ENCODE assay signal across 27 cellular contexts in the genomic region with DNA sequence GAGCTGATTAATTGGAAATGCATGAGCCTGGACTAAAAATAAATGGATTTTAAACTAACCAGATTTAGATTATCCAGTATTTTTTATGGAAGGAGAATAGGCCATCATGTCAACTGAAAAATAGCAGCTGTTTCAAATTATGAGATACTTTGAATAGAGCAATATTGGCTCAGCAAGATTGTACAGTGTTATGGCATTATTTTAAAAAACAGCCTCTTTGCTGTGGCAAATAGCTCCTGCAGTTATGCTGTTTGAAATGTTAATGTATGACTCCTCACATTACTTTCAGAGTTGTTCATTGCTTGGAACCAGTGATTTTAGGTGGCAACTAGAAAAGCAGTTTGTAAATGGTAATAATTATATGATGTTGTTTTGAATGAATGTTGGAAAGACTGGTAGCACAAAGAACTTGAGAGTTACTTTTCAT.
DNase-seq lines count a peak whose midpoint lies in the region; ATAC-seq, FAIRE-seq and TF ChIP-seq lines count a peak whose summit lies in the region.
"Had no signal": no experiment of that assay in that cellular context is flagged by ENCODE, and none has a peak within 500 bp of the region (broad histone marks: within the 10 kb centered on the region; RNA-seq: fewer than 3 reads in every experiment).

No MANE protein-coding gene starts in this region.

- peak; percentile 17 for FAIRE-seq in kidney (lab: Jason Lieb, UNC)
- FAIRE-seq: GM12878, TTC549, urothelium cell line had no signal

- intact Hi-C loops in kidney (cut with DNase I): no loop called here

- H3K9ac ChIP-seq in kidney (ENCODE audit: low read length in 2 of 2): no peak overlapping the region

- TF ChIP-seq POLR2A in suprapubic skin (IDR thresholded peaks at IDR 0.05): no peak

- no peaks in the 10 kb centered on the region for H3K36me3 ChIP-seq in kidney (ENCODE audit: control insufficient read depth in 1 of 2, insufficient read depth in 2 of 2, low read length in 2 of 2)
- H3K36me3 ChIP-seq in suprapubic skin: no peaks in the 10 kb centered on the region

- H3K27ac ChIP-seq in kidney (ENCODE audit: low read depth in 2 of 2, low read length in 2 of 2): no peak overlapping the region
- peak overlapping the region; percentile 24 for H3K27ac ChIP-seq in suprapubic skin

- TF ChIP-seq CTCF in kidney (IDR thresholded peaks at IDR 0.05; ENCODE audit: borderline replicate concordance, extremely low read depth, insufficient read depth): no peak
- no peak for TF ChIP-seq CTCF in suprapubic skin (IDR thresholded peaks at IDR 0.05)

- H3K4me3 ChIP-seq in kidney (ENCODE audit: low read length in 2 of 2) (no peak overlapping the region), suprapubic skin (no peak overlapping the region)
- H3K4me3 ChIP-seq: GM12878 had no signal

- DNase-seq in GM04504 (ENCODE audit: low read depth) (peak; percentile 49), astrocyte of the hippocampus (ENCODE audit: low read depth, low spot score) (peak; percentile 44), kidney (no peak), suprapubic skin (ENCODE audit: low spot score in 2 of 2) (no peak), medulla oblongata (ENCODE audit: extremely low spot score) (no peak)
- DNase-seq: activated CD4-positive, alpha-beta T cell treated with anti-CD3 and anti-CD28 coated beads for 36 hours; activated T-cell treated with anti-CD3 and anti-CD28 coated beads, Interleukin-2, amount 50 U/mL, for 72 hours; AML-193; CD8-positive, alpha-beta T cell; DMS153; effector CD8-positive, alpha-beta T cell; GF-D8; KG1; NCI-H146; NCI-H226; nephron progenitor cell; PC-3; Right ventricle myocardium superior; T-helper 1 cell had no signal

- no peak for TF ChIP-seq EP300 in suprapubic skin (IDR thresholded peaks at IDR 0.05)

- H3K4me1 ChIP-seq in kidney (ENCODE audit: control insufficient read depth in 1 of 2, insufficient read depth in 1 of 2, low read depth in 1 of 2, low read length in 2 of 2): peaks cover 8 to 18% of the 10 kb centered on the region in 2 donors
- peaks cover 56% of the 10 kb centered on the region for H3K4me1 ChIP-seq in suprapubic skin

- H3K27me3 ChIP-seq in suprapubic skin: no peaks in the 10 kb centered on the region

- ATAC-seq in HG03521 (IDR thresholded peaks at IDR 0.05; ENCODE audit: unreplicated experiment) (no peak), HG02852 (IDR thresholded peaks at IDR 0.05; ENCODE audit: unreplicated experiment) (no peak)
- ATAC-seq: activated CD4-positive, alpha-beta T cell treated with anti-CD3 and anti-CD28 coated beads for 36 hours; activated T-cell treated with anti-CD3 and anti-CD28 coated beads, Interleukin-2, amount 50 U/mL, for 72 hours; CD8-positive, alpha-beta T cell; esophagus mucosa; GM12878; left lobe of liver; PC-3; sciatic nerve had no signal

- no peaks in the 10 kb centered on the region for H3K9me3 ChIP-seq in kidney (ENCODE audit: control insufficient read depth in 1 of 2, low read length in 2 of 2)
- H3K9me3 ChIP-seq in suprapubic skin: no peaks in the 10 kb centered on the region

Comparison
In these comparisons a context has a peak if more than half of its experiments do, and no peak if none do; other contexts are left out.
1. DNase-seq: peak in GM04504 (single experiment) and astrocyte of the hippocampus (single experiment); none in kidney (single experiment), suprapubic skin (0 of 2) and medulla oblongata (single experiment).